Comparison of ENCODE assay signal across 8 cellular contexts in the genomic region with DNA sequence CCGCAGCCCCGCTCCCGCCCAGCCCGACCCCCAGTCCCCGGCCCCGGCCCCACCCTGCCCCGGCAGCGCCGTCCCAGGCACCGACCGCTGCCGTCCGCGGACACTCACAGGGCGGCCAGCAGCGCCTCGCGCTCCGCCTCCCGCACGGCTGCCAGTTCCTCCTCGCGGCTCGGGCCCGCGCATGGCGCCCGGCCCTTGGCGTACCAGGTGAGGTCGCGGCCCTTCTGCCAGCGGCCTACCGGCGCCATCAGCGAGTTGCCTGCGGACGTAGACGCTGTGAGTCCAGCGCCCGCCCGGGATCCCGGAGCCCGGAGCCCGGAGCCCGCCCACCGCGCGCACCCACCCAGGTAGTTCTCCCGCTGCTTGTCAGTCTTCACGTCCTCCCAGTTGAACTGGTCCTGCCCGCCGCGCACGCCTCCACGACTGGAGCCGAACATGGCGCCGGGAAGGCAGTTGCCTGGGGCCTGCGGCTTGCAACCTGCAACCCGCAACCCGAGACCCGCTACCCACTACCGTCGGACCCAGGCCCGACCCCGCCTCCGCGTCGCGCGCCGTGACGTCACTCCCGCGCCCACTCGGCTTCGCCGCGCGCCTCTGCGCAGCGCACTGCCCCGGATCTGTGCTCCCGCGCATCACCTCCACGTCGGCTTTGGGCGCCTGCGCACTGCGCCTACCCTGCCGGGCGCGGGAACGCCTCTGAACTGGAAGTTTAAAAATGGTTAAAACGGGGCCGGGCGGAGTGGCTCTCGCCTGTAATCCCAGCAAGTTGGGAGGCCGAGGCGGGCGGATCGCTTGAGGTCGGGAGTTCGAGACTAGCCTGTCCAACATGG. TPM values are rescaled to one million over a fixed set of nuclear protein-coding genes. Genes with fewer than 3 reads are reported as not detected.
DNase-seq lines count a peak whose midpoint lies in the region; ATAC-seq and TF ChIP-seq lines count a peak whose summit lies in the region.

A gene (minus strand): TSS at position 535 of the 830 bp plus-strand sequence. CDS start 98 bp downstream, at position 437.

- peaks cover 24% of the 10 kb centered on the region for H3K4me1 Mint-ChIP-seq in activated CD4-positive, alpha-beta T cell treated with anti-CD3 and anti-CD28 coated beads, Interleukin-2, amount 10 ng/mL, durations not matched to agents 24 days and 14 days

- peak within 1 kb of the TSS; percentile 93 for H3K4me3 Mint-ChIP-seq in activated CD4-positive, alpha-beta T cell treated with anti-CD3 and anti-CD28 coated beads, Interleukin-2, amount 10 ng/mL, durations not matched to agents 24 days and 14 days

- peak within 1 kb of the TSS; percentile 97 for H3K27ac Mint-ChIP-seq in activated CD4-positive, alpha-beta T cell treated with anti-CD3 and anti-CD28 coated beads, Interleukin-2, amount 10 ng/mL, durations not matched to agents 24 days and 14 days

- DNase-seq in C1 segment of cervical spinal cord (lab: John Stamatoyannopoulos, UW) (peak in 13 of 14 donors; percentile 47 to 93 (median 80)), NCI-H69 (lab: John Stamatoyannopoulos, UW) (peak; percentile 98), coronary artery (ENCODE audit: low spot score) (peak; percentile 93), left colon (peak; percentile 94 to 96)
- peak; percentile 99 for DNase-seq in activated CD4-positive, alpha-beta T cell treated with anti-CD3 and anti-CD28 coated beads, Interleukin-2, amount 10 ng/mL, durations not matched to agents 24 days and 14 days
- peak; percentile 95 for DNase-seq in stimulated activated CD4-positive, alpha-beta T cell treated with anti-CD3 and anti-CD28 coated beads, Interleukin-1b, Interleukin-23, amount 100 ng/mL, for 48 hours

- H3K27me3 Mint-ChIP-seq in activated CD4-positive, alpha-beta T cell treated with anti-CD3 and anti-CD28 coated beads, Interleukin-2, amount 10 ng/mL, durations not matched to agents 24 days and 14 days: peaks cover 2% of the 10 kb centered on the region

- intact Hi-C loops in activated CD4-positive, alpha-beta T cell treated with anti-CD3 and anti-CD28 coated beads, Interleukin-2, amount 10 ng/mL, durations not matched to agents 24 days and 14 days (cut with micrococcal nuclease): loop anchor here (1.0 to 10.0 kb wide), 4 partner anchors 21 to 362 kb away; a partner anchor contains a TSS
- intact Hi-C loops in left colon (cut with DNase I, micrococcal nuclease): no loop called here

- no peaks in the 10 kb centered on the region for H3K9me3 Mint-ChIP-seq in activated CD4-positive, alpha-beta T cell treated with anti-CD3 and anti-CD28 coated beads, Interleukin-2, amount 10 ng/mL, durations not matched to agents 24 days and 14 days

- peak within 1 kb of the TSS; percentile 87 to 96 for H3K27ac ChIP-seq in coronary artery

- peak within 1 kb of the TSS; percentile 92 for H3K4me3 ChIP-seq in coronary artery

- ATAC-seq in GM19372 (IDR thresholded peaks at IDR 0.05; ENCODE audit: low read depth, unreplicated experiment) (peak; percentile 80), HG03521 (IDR thresholded peaks at IDR 0.05; ENCODE audit: unreplicated experiment) (peak; percentile 77), left colon (peak; percentile 82)

- TF ChIP-seq CTCF in coronary artery (IDR thresholded peaks at IDR 0.05): no peak

- peaks cover 34% of the 10 kb centered on the region for H3K36me3 Mint-ChIP-seq in activated CD4-positive, alpha-beta T cell treated with anti-CD3 and anti-CD28 coated beads, Interleukin-2, amount 10 ng/mL, durations not matched to agents 24 days and 14 days (ENCODE audit: low read depth)

RNA-seq across cellular contexts. Expression of the gene that starts here (rescaled TPM):
- total RNA-seq in activated CD4-positive, alpha-beta T cell treated with anti-CD3 and anti-CD28 coated beads, Interleukin-2, amount 10 ng/mL, durations not matched to agents 24 days and 14 days: 27.5 and 33.0 TPM in 2 replicates
- total RNA-seq in left colon: 10 to 100 TPM; 11.9 to 14.7 TPM

Comparison
In these comparisons a context has a peak if more than half of its experiments do, and no peak if none do; other contexts are left out.
1. Peak in every context shown above with its lines: DNase-seq, ATAC-seq, H3K4me3 ChIP-seq and H3K27ac ChIP-seq.